ENCODE assay signal across 23 cellular contexts in genomic region chr15:69662668-69663000, GRCh38.
"Had no signal": no experiment of that assay in that cellular context is flagged by ENCODE, and none has a peak within 500 bp of the region (broad histone marks: within the 10 kb centered on the region; RNA-seq: fewer than 3 reads in every experiment).

No MANE protein-coding gene starts in this region.

- DNase-seq: effector CD4-positive, alpha-beta T cell; foreskin fibroblast; heart left ventricle; kidney; left lung; mesenchymal stem cell; midbrain; naive thymus-derived CD8-positive, alpha-beta T cell; nephron progenitor cell; pancreas; small intestine; stimulated activated CD4-positive, alpha-beta T cell treated with anti-CD3 and anti-CD28 coated beads, Interleukin-15, amount 100 ng/mL, for 24 hours; stimulated activated CD4-positive, alpha-beta T cell treated with anti-CD3 and anti-CD28 coated beads, Interleukin-2, amount 100 ng/mL, for 48 hours; stimulated activated naive CD4-positive, alpha-beta T cell; stimulated activated naive CD8-positive, alpha-beta T cell treated with anti-CD3 and anti-CD28 coated beads, Interleukin-15, amount 100 ng/mL, for 72 hours; transverse colon; upper lobe of right lung; uterus had no signal

- H3K4me2 ChIP-seq: hepatocyte had no signal

- H3K27ac Mint-ChIP-seq: nephron progenitor cell had no signal

- H2AFZ ChIP-seq: hepatocyte had no signal

- H3K27me3 ChIP-seq: pancreas, right lobe of liver, transverse colon, upper lobe of right lung, uterus had no signal

- H3K79me2 ChIP-seq: hepatocyte had no signal

- H3K27me3 Mint-ChIP-seq: stimulated activated naive CD8-positive, alpha-beta T cell treated with anti-CD3 and anti-CD28 coated beads, Interleukin-15, amount 100 ng/mL, for 72 hours had no signal

- ATAC-seq: gastroesophageal sphincter; heart left ventricle; left lung; naive thymus-derived CD8-positive, alpha-beta T cell; pancreas; right lobe of liver; stimulated activated naive CD8-positive, alpha-beta T cell treated with anti-CD3 and anti-CD28 coated beads, Interleukin-15, amount 100 ng/mL, for 72 hours; upper lobe of right lung had no signal

- H3K36me3 ChIP-seq: gastroesophageal sphincter, heart left ventricle, left lung, pancreas, right lobe of liver, suprapubic skin, transverse colon, upper lobe of right lung, uterus had no signal

- H3K27ac ChIP-seq: coronary artery, gastroesophageal sphincter, heart left ventricle, hepatocyte, left lung, pancreas, right lobe of liver, suprapubic skin, transverse colon, upper lobe of right lung, uterus had no signal

- H3K4me1 ChIP-seq: pancreas, right lobe of liver had no signal

- H3K4me3 ChIP-seq: coronary artery, gastroesophageal sphincter, heart left ventricle, hepatocyte, left lung, pancreas, right lobe of liver, suprapubic skin, transverse colon, upper lobe of right lung, uterus had no signal

- H3K9me3 Mint-ChIP-seq: naive thymus-derived CD8-positive, alpha-beta T cell; nephron progenitor cell; stimulated activated naive CD8-positive, alpha-beta T cell treated with anti-CD3 and anti-CD28 coated beads, Interleukin-15, amount 100 ng/mL, for 72 hours had no signal

- H3K9me3 ChIP-seq: gastroesophageal sphincter, heart left ventricle, left lung, pancreas, right lobe of liver, suprapubic skin, transverse colon, upper lobe of right lung, uterus had no signal

- H3K36me3 Mint-ChIP-seq: naive thymus-derived CD8-positive, alpha-beta T cell had no signal

- H3K4me3 Mint-ChIP-seq: naive thymus-derived CD8-positive, alpha-beta T cell; nephron progenitor cell; stimulated activated naive CD8-positive, alpha-beta T cell treated with anti-CD3 and anti-CD28 coated beads, Interleukin-15, amount 100 ng/mL, for 72 hours had no signal
